In genomic region chr18:9435041-9435440, GRCh38 we compare ENCODE assay signal across 21 cellular contexts. TPM values are rescaled to one million over a fixed set of nuclear protein-coding genes. Genes with fewer than 3 reads are reported as not detected.
DNase-seq lines count a peak whose midpoint lies in the region; ATAC-seq and TF ChIP-seq lines count a peak whose summit lies in the region.
"Had no signal": no experiment of that assay in that cellular context is flagged by ENCODE, and none has a peak within 500 bp of the region (broad histone marks: within the 10 kb centered on the region; RNA-seq: fewer than 3 reads in every experiment).

No MANE protein-coding gene starts in this region.

- peaks cover 8% of the 10 kb centered on the region for H3K9me3 Mint-ChIP-seq in endodermal cell
- no peaks in the 10 kb centered on the region for H3K9me3 Mint-ChIP-seq in neural progenitor cell
- H3K9me3 Mint-ChIP-seq in progenitor cell of endocrine pancreas (ENCODE audit: low read depth): peaks cover 9% of the 10 kb centered on the region

- H3K27ac ChIP-seq in endodermal cell (ENCODE audit: low read depth, low read length) (peak overlapping the region; percentile 73), neural progenitor cell (peak overlapping the region; percentile 34)
- H3K27ac ChIP-seq: GM23248 had no signal

- H3K4me3 ChIP-seq in NT2/D1 (ENCODE audit: insufficient read length, low read depth) (no peak overlapping the region), endodermal cell (ENCODE audit: low read length) (no peak overlapping the region), neural progenitor cell (no peak overlapping the region)
- H3K4me3 ChIP-seq: GM23248 had no signal

- ATAC-seq in GM18520 (IDR thresholded peaks at IDR 0.05; ENCODE audit: unreplicated experiment): no peak
- ATAC-seq: PC-3 had no signal

- H3K4me3 Mint-ChIP-seq in endodermal cell (no peak overlapping the region), neural progenitor cell (peak overlapping the region; percentile 48), progenitor cell of endocrine pancreas (ENCODE audit: low read depth) (no peak overlapping the region)

- H3K36me3 Mint-ChIP-seq in endodermal cell (ENCODE audit: low read depth): peaks cover 3% of the 10 kb centered on the region
- no peaks in the 10 kb centered on the region for H3K36me3 Mint-ChIP-seq in neural progenitor cell
- no peaks in the 10 kb centered on the region for H3K36me3 Mint-ChIP-seq in progenitor cell of endocrine pancreas (ENCODE audit: insufficient read depth)

- peaks cover 5% of the 10 kb centered on the region for H3K4me1 Mint-ChIP-seq in endodermal cell
- H3K4me1 Mint-ChIP-seq in neural progenitor cell: peaks cover 35% of the 10 kb centered on the region
- no peaks in the 10 kb centered on the region for H3K4me1 Mint-ChIP-seq in progenitor cell of endocrine pancreas (ENCODE audit: low read depth)

- H3K9ac ChIP-seq in NT2/D1 (ENCODE audit: insufficient read length, low read depth) (peak overlapping the region; percentile 64), endodermal cell (ENCODE audit: extremely low read depth, low read length, poor library complexity, severe bottlenecking) (no peak overlapping the region), neural progenitor cell (no peak overlapping the region)
- H3K9ac ChIP-seq: GM23248 had no signal

- peaks cover 35% of the 10 kb centered on the region for H3F3A ChIP-seq in neural progenitor cell (ENCODE audit: low read depth)

- no peak overlapping the region for H3K27ac Mint-ChIP-seq in endodermal cell
- peak overlapping the region; percentile 95 for H3K27ac Mint-ChIP-seq in neural progenitor cell
- no peak overlapping the region for H3K27ac Mint-ChIP-seq in progenitor cell of endocrine pancreas

- peak overlapping the region; percentile 50 for H2AFZ ChIP-seq in neural progenitor cell (replicated peaks)
- H2AFZ ChIP-seq: GM23248 had no signal

- no peaks in the 10 kb centered on the region for H3K79me2 ChIP-seq in neural progenitor cell (ENCODE audit: low read depth)

- no peaks in the 10 kb centered on the region for H4K20me1 ChIP-seq in neural progenitor cell (ENCODE audit: low read depth)

- H3K4me2 ChIP-seq in neural progenitor cell: no peak overlapping the region

- 92 to 94% methylated on average over 15 to 16 of the region's 17 CpGs for WGBS in endodermal cell (ENCODE audit: insufficient coverage in 1 of 2, insufficient read length in 1 of 2), 2 experiments

- H3K27me3 Mint-ChIP-seq in endodermal cell (ENCODE audit: insufficient read depth): no peaks in the 10 kb centered on the region
- H3K27me3 Mint-ChIP-seq in neural progenitor cell (ENCODE audit: insufficient read depth, low read depth): peaks cover 6% of the 10 kb centered on the region
- no peaks in the 10 kb centered on the region for H3K27me3 Mint-ChIP-seq in progenitor cell of endocrine pancreas

- H3K9me3 ChIP-seq in NT2/D1 (ENCODE audit: insufficient read depth, low read length): peaks cover 13% of the 10 kb centered on the region; the same call in 1 of the 2 replicates
- H3K9me3 ChIP-seq in endodermal cell (ENCODE audit: control insufficient read depth, low read length): peaks cover 7% of the 10 kb centered on the region
- no peaks in the 10 kb centered on the region for H3K9me3 ChIP-seq in neural progenitor cell (ENCODE audit: low read depth)

- H3K36me3 ChIP-seq in NT2/D1 (ENCODE audit: insufficient read depth, insufficient read length, low read length): no peaks in the 10 kb centered on the region
- no peaks in the 10 kb centered on the region for H3K36me3 ChIP-seq in endodermal cell (ENCODE audit: control insufficient read depth, insufficient read depth, low read length)
- H3K36me3 ChIP-seq in neural progenitor cell: no peaks in the 10 kb centered on the region

- H3K4me1 ChIP-seq in NT2/D1 (ENCODE audit: insufficient read depth, insufficient read length): no peaks in the 10 kb centered on the region
- no peaks in the 10 kb centered on the region for H3K4me1 ChIP-seq in endodermal cell (ENCODE audit: control insufficient read depth, insufficient read depth, low read length)
- peaks cover 40% of the 10 kb centered on the region for H3K4me1 ChIP-seq in neural progenitor cell

- DNase-seq in ELF-1 (ENCODE audit: low read depth, low spot score): peak; percentile 37
- DNase-seq in NT2/D1 (ENCODE audit: low read depth, low spot score): no peak
- no peak for DNase-seq in endodermal cell
- DNase-seq in neural progenitor cell (ENCODE audit: low spot score): peak; percentile 42
- no peak for DNase-seq in progenitor cell of endocrine pancreas (ENCODE audit: low spot score, unreplicated experiment)
- DNase-seq in NCI-H146 (lab: John Stamatoyannopoulos, UW): no peak
- no peak for DNase-seq in AG08395 (ENCODE audit: low spot score)
- DNase-seq: 8988T, ACHN, Calu3, DMS79 treated with DMSO at 0.1 percent for 48 hours, GM23248, HCEC 1CT, Kasumi-1, NCI-H1092 treated with DMSO at 0.1 percent for 48 hours, NCI-H1436, NCI-H187 treated with DMSO at 0.1 percent for 48 hours, NCI-H524, NCI-H774, PC-3 had no signal

- TF ChIP-seq CTCF in endodermal cell (conservative IDR thresholded peaks at IDR 0.05): no peak
- TF ChIP-seq CTCF in neural progenitor cell (IDR thresholded peaks at IDR 0.05): no peak
- TF ChIP-seq CTCF in progenitor cell of endocrine pancreas (IDR thresholded peaks at IDR 0.05; ENCODE audit: unreplicated experiment): no peak

- H3K27me3 ChIP-seq in NT2/D1 (ENCODE audit: insufficient read depth, insufficient read length) (no peaks in the 10 kb centered on the region), endodermal cell (ENCODE audit: control insufficient read depth, insufficient read depth, low read length, poor library complexity, severe bottlenecking) (no peaks in the 10 kb centered on the region), neural progenitor cell (no peaks in the 10 kb centered on the region)

RNA-seq across cellular contexts. Expression of gene RALBP1, which starts 40.3 kb away (rescaled TPM):
- 10 to 100 TPM; 60.5 to 64.9 TPM for total RNA-seq in endodermal cell
- polyA plus RNA-seq in endodermal cell (2013, experiment 1 of 2): 44.6 TPM
- 46.1 TPM for polyA plus RNA-seq in endodermal cell (2013, experiment 2 of 2)
- 61.5 and 84.7 TPM in 2 replicates for total RNA-seq in neural progenitor cell (ENCODE audit: low replicate concordance)
- total RNA-seq in progenitor cell of endocrine pancreas: 40.8 and 42.2 TPM in 2 replicates

Comparison
In these comparisons a context has a peak if more than half of its experiments do, and no peak if none do; other contexts are left out.
1. DNase-seq: peak in ELF-1 (single experiment) and neural progenitor cell (single experiment); none in NT2/D1 (single experiment), endodermal cell (single experiment), progenitor cell of endocrine pancreas (single experiment), NCI-H146 (single experiment) and AG08395 (single experiment).